In the genomic region with DNA sequence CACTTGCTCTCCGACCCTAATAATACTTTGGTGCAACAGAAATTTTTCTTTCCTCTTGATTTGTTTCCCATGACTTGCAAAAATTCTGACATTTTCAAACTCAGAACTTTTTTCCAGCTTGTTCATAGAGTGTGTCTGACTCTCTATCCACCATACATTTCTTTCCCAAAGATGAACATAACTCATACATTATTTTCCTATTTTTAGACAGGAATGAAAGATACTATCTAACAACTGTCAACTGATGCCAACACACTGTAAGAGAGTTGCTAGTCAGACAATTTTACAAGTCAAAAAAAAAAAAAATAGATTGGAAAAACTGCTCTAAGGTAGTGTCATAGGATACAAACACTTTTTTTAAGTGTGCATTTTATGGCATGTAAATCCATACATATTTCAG, we compare ENCODE assay signal across 8 cellular contexts.
"Had no signal": no experiment of that assay in that cellular context is flagged by ENCODE, and none has a peak within 500 bp of the region (broad histone marks: within the 10 kb centered on the region; RNA-seq: fewer than 3 reads in every experiment).

No MANE protein-coding gene starts in this region.

- H3K4me2 ChIP-seq: GM23338 had no signal

- H3K4me3 ChIP-seq: GM23338, K562 had no signal

- FAIRE-seq: H1, H54, HTR-8/SVneo, K562 had no signal

- DNase-seq: H9, HCEC 1CT, KG1 had no signal

- H2AFZ ChIP-seq: GM23338 had no signal

- ATAC-seq: GM23338, K562 had no signal
